ENCODE assay signal across 35 cellular contexts in the genomic region with DNA sequence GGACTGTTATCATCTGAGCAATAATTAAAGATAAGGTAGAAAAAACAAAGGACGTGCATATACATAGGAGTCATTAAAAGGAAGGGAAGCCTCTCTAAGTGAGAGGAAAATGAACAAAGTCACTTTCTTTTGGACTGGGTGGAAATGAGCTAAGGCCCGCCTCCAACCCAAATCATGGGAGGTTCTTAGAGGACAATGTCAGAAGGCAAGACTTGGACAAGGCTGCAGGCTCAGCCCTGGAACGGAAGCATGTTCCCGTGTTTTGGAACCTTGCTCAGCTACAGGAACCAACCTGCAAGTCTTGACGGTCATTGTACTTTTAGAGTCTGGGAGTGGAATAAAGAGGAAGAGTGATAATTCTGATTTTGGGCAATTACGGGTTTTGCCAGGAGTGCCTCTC. TPM values are rescaled to one million over a fixed set of nuclear protein-coding genes. Genes with fewer than 3 reads are reported as not detected.
"Had no signal": no experiment of that assay in that cellular context is flagged by ENCODE, and none has a peak within 500 bp of the region (broad histone marks: within the 10 kb centered on the region; RNA-seq: fewer than 3 reads in every experiment).

No MANE protein-coding gene starts in this region.

- FAIRE-seq: astrocyte, TTC549 had no signal

- H3K36me3 ChIP-seq: adrenal gland, brain microvascular endothelial cell, breast epithelium had no signal

- H3K27ac ChIP-seq: adrenal gland, body of pancreas, brain microvascular endothelial cell, breast epithelium, VCaP had no signal

- H3K4me3 ChIP-seq: adrenal gland, body of pancreas, breast epithelium had no signal

- DNase-seq: activated B cell treated with CpG ODN at 0.5 μM for 24 hours; activated CD4-positive, alpha-beta memory T cell treated with anti-CD3 and anti-CD28 coated beads for 36 hours; activated CD4-positive, alpha-beta T cell treated with anti-CD3 and anti-CD28 coated beads for 4 hours; activated CD4-positive, alpha-beta T cell treated with anti-CD3 and anti-CD28 coated beads, Interleukin-2, amount 10 ng/mL, durations not matched to agents 24 days and 14 days; activated CD4-positive, alpha-beta T cell treated with anti-CD3 and anti-CD28 coated beads, Interleukin-2, amount 50 U/mL, for 1 hour; activated CD4-positive, alpha-beta T cell treated with anti-CD3 and anti-CD28 coated beads, Interleukin-2, amount 50 U/mL, for 4 hours; activated CD4-positive, CD25-positive, alpha-beta regulatory T cell treated with anti-CD3 and anti-CD28 coated beads, Interleukin-2, amount 50 U/mL, for 72 hours; activated CD8-positive, alpha-beta memory T cell treated with anti-CD3 and anti-CD28 coated beads, Interleukin-2, amount 50 U/mL, for 4 hours; activated CD8-positive, alpha-beta T cell treated with anti-CD3 and anti-CD28 coated beads for 36 hours; activated effector memory CD4-positive, alpha-beta T cell treated with anti-CD3 and anti-CD28 coated beads, Interleukin-2, amount 50 U/mL, for 16 hours; activated gamma-delta T cell treated with Interleukin-2 at 50 U/mL for 16 hours; activated naive CD4-positive, alpha-beta T cell; activated naive CD4-positive, alpha-beta T cell treated with anti-CD3 and anti-CD28 coated beads for 36 hours; activated naive CD4-positive, alpha-beta T cell treated with anti-CD3 and anti-CD28 coated beads, Interleukin-2, amount 50 U/mL, for 16 hours; activated naive CD8-positive, alpha-beta T cell treated with anti-CD3 and anti-CD28 coated beads for 36 hours; activated T-cell treated with anti-CD3 and anti-CD28 coated beads for 4 hours; activated T-cell treated with anti-CD3 and anti-CD28 coated beads, Interleukin-2, amount 50 U/mL, for 1 hour; activated T-cell treated with anti-CD3 and anti-CD28 coated beads, Interleukin-2, amount 50 U/mL, for 4 hours; activated T-cell treated with anti-CD3 and anti-CD28 coated beads, Interleukin-2, amount 50 U/mL, for 72 hours; adrenal gland; amniotic stem cell; aorta; body of pancreas; brain microvascular endothelial cell; caudate nucleus; T-helper 1 cell; T-helper 2 cell; T-helper 9 cell had no signal

- H3K27me3 ChIP-seq: adrenal gland, body of pancreas, brain microvascular endothelial cell, breast epithelium had no signal

- H3K4me1 ChIP-seq: body of pancreas, breast epithelium had no signal

- ATAC-seq: activated CD8-positive, alpha-beta T cell treated with anti-CD3 and anti-CD28 coated beads for 36 hours; activated naive CD4-positive, alpha-beta T cell treated with anti-CD3 and anti-CD28 coated beads, Interleukin-2, amount 50 U/mL, for 72 hours; activated T-cell treated with anti-CD3 and anti-CD28 coated beads, Interleukin-2, amount 50 U/mL, for 4 hours; activated T-cell treated with anti-CD3 and anti-CD28 coated beads, Interleukin-2, amount 50 U/mL, for 72 hours; activated T-helper 17 cell treated with anti-CD3 and anti-CD28 coated beads, Interleukin-2, amount 50 U/mL, for 72 hours; body of pancreas had no signal

- H3K9me3 ChIP-seq: adrenal gland, body of pancreas, breast epithelium had no signal

RNA-seq across cellular contexts. Expression of gene EPB41L3, which starts 59.4 kb away (rescaled TPM):
- total RNA-seq: activated CD8-positive, alpha-beta memory T cell treated with anti-CD3 and anti-CD28 coated beads for 36 hours had no signal
